ENCODE assay signal across 2 cellular contexts in genomic region chr9:95185931-95186330, GRCh38.
TF ChIP-seq lines count a peak whose summit lies in the region.

No MANE protein-coding gene starts in this region.

TF ChIP-seq in GM23338, 12 proteins besides CTCF, POLR2A, EP300 and RAD21 (continued from another document):
- TF ChIP-seq ZNF462 (CRISPR knock-in tag; IDR thresholded peaks at IDR 0.05): no peak
- no peak for TF ChIP-seq STAT1 (IDR thresholded peaks at IDR 0.05; ENCODE audit: unreplicated experiment)
- no peak for TF ChIP-seq ETS1 (IDR thresholded peaks at IDR 0.05)
- TF ChIP-seq ZNF114 (CRISPR knock-in tag; IDR thresholded peaks at IDR 0.05): no peak
- TF ChIP-seq ZNF331 (CRISPR knock-in tag; IDR thresholded peaks at IDR 0.05; ENCODE audit: low read depth): no peak
- TF ChIP-seq POLR2AphosphoS5 (IDR thresholded peaks at IDR 0.05; ENCODE audit: low read depth): no peak
- no peak for TF ChIP-seq NANOG (IDR thresholded peaks at IDR 0.05; ENCODE audit: borderline replicate concordance)
- no peak for TF ChIP-seq REST (IDR thresholded peaks at IDR 0.05; ENCODE audit: unreplicated experiment)
- no peak for TF ChIP-seq EZH2 (IDR thresholded peaks at IDR 0.05; ENCODE audit: low read depth, unreplicated experiment)
- no peak for TF ChIP-seq JUNB (IDR thresholded peaks at IDR 0.05; ENCODE audit: unreplicated experiment)
- TF ChIP-seq EZH2phosphoT487 (IDR thresholded peaks at IDR 0.05; ENCODE audit: unreplicated experiment): no peak

TF ChIP-seq in K562, 482 proteins besides CTCF, POLR2A, EP300 and RAD21 (continued from another document):
- TF ChIP-seq TAF15 (IDR thresholded peaks at IDR 0.05; ENCODE audit: low read depth, low read length) (no peak), ZNF589 (CRISPR knock-in tag; IDR thresholded peaks at IDR 0.05; ENCODE audit: low read depth) (no peak), ZBTB40 (IDR thresholded peaks at IDR 0.05) (no peak), ZBTB40 (CRISPR knock-in tag; IDR thresholded peaks at IDR 0.05) (no peak), RREB1 (CRISPR knock-in tag; IDR thresholded peaks at IDR 0.05) (no peak), KLF6 (CRISPR knock-in tag; IDR thresholded peaks at IDR 0.05; ENCODE audit: borderline replicate concordance) (no peak), VEZF1 (CRISPR knock-in tag; IDR thresholded peaks at IDR 0.05) (no peak), GMEB1 (CRISPR knock-in tag; IDR thresholded peaks at IDR 0.05) (no peak), NFIC (IDR thresholded peaks at IDR 0.05) (no peak), ZNF3 (CRISPR knock-in tag; IDR thresholded peaks at IDR 0.05) (no peak), LCOR (CRISPR knock-in tag; IDR thresholded peaks at IDR 0.05) (no peak), KDM4B (IDR thresholded peaks at IDR 0.05; ENCODE audit: borderline replicate concordance in 2 of 2, low read depth in 1 of 2) (no peak), MAZ (CRISPR knock-in tag; conservative IDR thresholded peaks at IDR 0.05 in 1 of 2, IDR thresholded peaks at IDR 0.05 in 1 of 2) (no peak)
